8 cellular contexts compared by ENCODE assay signal in the genomic region with DNA sequence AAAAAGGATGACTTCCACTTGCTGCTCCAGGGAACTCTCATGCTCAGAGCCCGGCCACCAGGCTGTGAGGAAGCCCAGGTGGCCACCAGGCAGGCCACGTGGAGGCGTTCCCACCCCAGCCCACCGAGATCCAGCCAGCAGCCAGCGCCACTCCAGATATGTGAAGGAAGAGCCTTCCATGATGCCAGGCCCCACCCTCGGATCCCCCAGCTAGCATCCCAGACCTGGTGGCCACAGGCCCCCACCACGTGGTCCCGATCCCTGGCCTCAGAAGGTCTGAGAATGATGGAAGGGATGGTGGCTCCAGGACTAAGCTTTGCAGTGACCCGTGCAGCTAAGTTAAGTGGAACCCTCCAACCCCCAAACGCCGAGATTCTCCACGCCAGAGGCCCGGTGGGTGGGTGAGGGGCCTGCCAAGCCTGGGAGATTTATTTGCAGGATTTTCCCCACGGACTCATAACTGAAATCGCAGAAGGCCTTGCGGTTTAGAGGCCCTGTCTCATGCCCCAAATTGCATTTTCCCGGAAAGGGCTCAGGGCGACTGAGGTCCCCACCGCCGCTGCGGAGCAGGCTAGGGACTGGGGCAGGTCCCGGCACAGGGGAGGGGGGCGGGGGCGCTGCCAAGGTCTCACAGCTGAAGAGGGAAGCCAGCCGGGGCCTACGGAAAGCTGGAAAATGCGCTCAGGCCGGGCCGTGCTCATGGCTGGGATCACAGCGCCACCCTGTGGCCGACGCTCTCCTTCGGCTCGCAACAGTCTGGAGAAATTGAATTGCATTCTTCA. TPM values are rescaled to one million over a fixed set of nuclear protein-coding genes. Genes with fewer than 3 reads are reported as not detected.
DNase-seq lines count a peak whose midpoint lies in the region; ATAC-seq and TF ChIP-seq lines count a peak whose summit lies in the region.

No MANE protein-coding gene starts in this region.

- H3K36me3 ChIP-seq in BE2C, result no peaks in the 10 kb centered on the region

- H3K9me3 ChIP-seq in BE2C, result no peaks in the 10 kb centered on the region

- DNase-seq in BE2C (peak; percentile 77), MV-4-11 (lab: John Stamatoyannopoulos, UW) (peak; percentile 48), SW480 (ENCODE audit: low spot score) (peak; percentile 66), hypothalamus (lab: John Stamatoyannopoulos, UW) (peak in 50 of 51 donors; percentile 8 to 79 (median 44)), skeletal muscle cell (ENCODE audit: low read depth) (peak; percentile 17)

- peak overlapping the region; percentile 15; the same call in 1 of the 2 replicates for H3K4me3 ChIP-seq in BE2C (ENCODE audit: low read depth, low read length)
- no peak overlapping the region for H3K4me3 ChIP-seq in skeletal muscle cell (ENCODE audit: low read depth, low read length)

- H3K27ac Mint-ChIP-seq in brain, result peak overlapping the region in 1 of 5 experiments; percentile 56

- H3K9me3 Mint-ChIP-seq in brain, result peaks cover 6 to 14% (median 9%) of the 10 kb centered on the region in 5 experiments

- H3K4me1 ChIP-seq in BE2C, result no peaks in the 10 kb centered on the region

- peaks cover 17% of the 10 kb centered on the region for H3K4me1 Mint-ChIP-seq in brain

- H3K36me3 Mint-ChIP-seq in brain, result no peaks in the 10 kb centered on the region

- H3K27me3 Mint-ChIP-seq in brain, result no peaks in the 10 kb centered on the region

- peak; percentile 60 for ATAC-seq in GM19035 (IDR thresholded peaks at IDR 0.05; ENCODE audit: unreplicated experiment)
- no peak for ATAC-seq in HG02970 (IDR thresholded peaks at IDR 0.05; ENCODE audit: low FRiP score, unreplicated experiment)

- H3K4me3 Mint-ChIP-seq in brain, result no peak overlapping the region

- no peaks in the 10 kb centered on the region for H3K27me3 ChIP-seq in BE2C

- TF ChIP-seq CTCF in BE2C (IDR thresholded peaks at IDR 0.05; ENCODE audit: low read depth, low read length) (peak; percentile 89), brain (conservative IDR thresholded peaks at IDR 0.05) (peak; percentile 96)

RNA-seq across cellular contexts. Expression of a gene that starts 31.1 kb away (rescaled TPM):
- not detected for polyA plus RNA-seq in BE2C (2012; ENCODE audit: insufficient read depth, insufficient read length, low read depth)
- polyA plus RNA-seq in brain (ENCODE audit: insufficient read depth, low read depth, low replicate concordance), result 2.0 TPM

Comparison
In these comparisons a context has a peak if more than half of its experiments do, and no peak if none do; other contexts are left out.
1. DNase-seq: peak in every context shown above with its lines; median percentile 77 in BE2C; 66 in SW480; 48 in MV-4-11; 44 in hypothalamus; 17 in skeletal muscle cell.